ENCODE assay signal across 10 cellular contexts in the genomic region with DNA sequence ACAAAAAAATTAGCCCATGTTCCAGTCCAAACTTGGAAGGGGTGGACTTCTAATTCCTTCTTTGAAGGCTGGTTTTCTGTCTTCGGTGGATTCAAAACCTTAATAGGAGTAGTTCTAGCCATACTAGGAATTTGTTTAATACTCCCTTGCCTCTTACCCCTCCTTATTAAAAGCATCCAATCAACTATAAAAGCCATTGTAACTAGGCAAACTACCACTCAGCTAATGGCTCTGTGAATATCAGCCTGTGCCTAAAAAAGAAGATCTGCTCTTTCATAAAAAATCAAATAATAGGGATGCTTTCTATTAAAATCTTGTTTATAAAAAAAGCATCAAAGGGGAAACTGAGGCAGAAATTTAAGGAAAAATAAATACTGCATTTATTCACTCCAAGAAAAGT. TPM values are rescaled to one million over a fixed set of nuclear protein-coding genes. Genes with fewer than 3 reads are reported as not detected.
"Had no signal": no experiment of that assay in that cellular context is flagged by ENCODE, and none has a peak within 500 bp of the region (broad histone marks: within the 10 kb centered on the region; RNA-seq: fewer than 3 reads in every experiment).

No MANE protein-coding gene starts in this region.

- FAIRE-seq: HepG2, HTR-8/SVneo, K562 had no signal

- H3K4me2 ChIP-seq: KMS-11 had no signal

- H3K4me3 ChIP-seq: K562 had no signal

- ATAC-seq: HepG2, K562 had no signal

- H3K27ac ChIP-seq: HL-60, KMS-11 had no signal

- H3K9ac ChIP-seq: KMS-11 had no signal

- DNase-seq: IMR-90, KBM-7, KG1 had no signal

RNA-seq across cellular contexts. Expression of gene DENND2A, which starts 28.0 kb away (rescaled TPM):
- total RNA-seq: HepG2, HT-29, K562 had no signal
- polyA plus RNA-seq: HepG2, IgD-negative memory B cell, K562 had no signal
